Comparison of ENCODE assay signal across 8 cellular contexts in the genomic region with DNA sequence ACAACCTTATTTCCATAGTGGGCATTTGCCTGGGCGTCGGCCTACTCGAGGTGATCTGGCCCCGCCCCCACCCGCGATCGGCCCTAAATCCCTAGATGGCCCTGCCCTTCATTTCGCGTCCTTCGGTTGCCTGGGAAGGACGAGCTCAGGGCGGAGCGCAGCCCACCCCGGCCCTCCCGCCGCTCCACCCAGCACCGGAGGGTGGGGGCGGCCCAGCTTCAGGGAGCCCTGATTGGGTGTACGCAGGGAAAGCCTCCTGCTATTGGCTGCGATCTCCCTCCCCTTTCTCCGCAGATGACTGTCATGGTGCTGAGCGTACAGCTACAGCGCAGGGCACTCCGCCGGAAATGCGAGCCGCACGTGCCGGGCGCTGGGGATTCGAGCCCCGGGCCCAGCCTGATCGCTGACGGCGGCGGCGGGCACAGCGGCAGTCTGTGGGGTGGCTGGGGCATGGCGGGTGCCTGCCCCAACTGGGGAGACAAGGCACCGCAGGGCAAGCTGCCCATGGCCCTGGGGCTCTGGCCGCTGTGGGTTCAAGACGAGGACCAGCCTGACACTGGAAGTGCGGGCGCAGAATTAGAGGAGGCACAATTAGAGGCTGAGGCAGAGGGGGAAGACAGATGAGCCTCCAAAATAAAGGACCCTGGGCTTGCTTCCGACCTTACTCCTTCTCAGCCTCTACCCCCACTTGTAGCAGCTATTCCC. TPM values are rescaled to one million over a fixed set of nuclear protein-coding genes. Genes with fewer than 3 reads are reported as not detected.
DNase-seq lines count a peak whose midpoint lies in the region; ATAC-seq and TF ChIP-seq lines count a peak whose summit lies in the region.

No MANE protein-coding gene starts in this region.

- H3K27ac ChIP-seq in foreskin keratinocyte: no peak overlapping the region

- H3K4me3 Mint-ChIP-seq in natural killer cell treated with Interleukin-12 subunit alpha and Interleukin-12 subunit beta and Interleukin-15 and Interleukin-18, amount 100 ng/mL, for 72 hours: peak overlapping the region; percentile 57
- H3K4me3 Mint-ChIP-seq in activated CD4-positive, alpha-beta T cell treated with anti-CD3 and anti-CD28 coated beads, Interleukin-2, amount 10 ng/mL, durations not matched to agents 7 days and 5 days: no peak overlapping the region

- peaks cover 14% of the 10 kb centered on the region for H3K36me3 Mint-ChIP-seq in natural killer cell treated with Interleukin-12 subunit alpha and Interleukin-12 subunit beta and Interleukin-15 and Interleukin-18, amount 100 ng/mL, for 72 hours
- H3K36me3 Mint-ChIP-seq in activated CD4-positive, alpha-beta T cell treated with anti-CD3 and anti-CD28 coated beads, Interleukin-2, amount 10 ng/mL, durations not matched to agents 7 days and 5 days (ENCODE audit: low read depth): peaks cover 52% of the 10 kb centered on the region

- peaks cover 51 to 60% of the 10 kb centered on the region in 2 donors for H3K4me1 Mint-ChIP-seq in natural killer cell treated with Interleukin-12 subunit alpha and Interleukin-12 subunit beta and Interleukin-15 and Interleukin-18, amount 100 ng/mL, for 72 hours (ENCODE audit: low read depth in 2 of 2)
- peaks cover 48% of the 10 kb centered on the region for H3K4me1 Mint-ChIP-seq in activated CD4-positive, alpha-beta T cell treated with anti-CD3 and anti-CD28 coated beads, Interleukin-2, amount 10 ng/mL, durations not matched to agents 7 days and 5 days

- peak; percentile 46 for DNase-seq in SK-N-DZ (ENCODE audit: low spot score)
- DNase-seq in foreskin keratinocyte: peak; percentile 75 to 90
- no peak for DNase-seq in natural killer cell treated with Interleukin-12 subunit alpha and Interleukin-12 subunit beta and Interleukin-15 and Interleukin-18, amount 100 ng/mL, for 72 hours (ENCODE audit: low spot score)
- DNase-seq in activated CD4-positive, alpha-beta T cell treated with anti-CD3 and anti-CD28 coated beads, Interleukin-2, amount 10 ng/mL, durations not matched to agents 7 days and 5 days: no peak
- no peak for DNase-seq in cortex of kidney (lab: John Stamatoyannopoulos, UW)

- no peak for TF ChIP-seq CTCF in foreskin keratinocyte (conservative IDR thresholded peaks at IDR 0.05)

- peaks cover 4% of the 10 kb centered on the region for H3K4me1 ChIP-seq in foreskin keratinocyte

- ATAC-seq in foreskin keratinocyte (peak; percentile 80), GM18520 (IDR thresholded peaks at IDR 0.05; ENCODE audit: unreplicated experiment) (no peak), HG03025 (IDR thresholded peaks at IDR 0.05; ENCODE audit: low FRiP score, unreplicated experiment) (no peak)
- no peak for ATAC-seq in natural killer cell treated with Interleukin-12 subunit alpha and Interleukin-12 subunit beta and Interleukin-15 and Interleukin-18, amount 100 ng/mL, for 72 hours

- POLR2A ChIA-PET in activated CD4-positive, alpha-beta T cell treated with anti-CD3 and anti-CD28 coated beads, Interleukin-2, amount 10 ng/mL, durations not matched to agents 7 days and 5 days (lab: Charles Lee): no interaction called here

- peak; percentile 3 for TF ChIP-seq POLR2A in GM19193 (IDR thresholded peaks at IDR 0.05; ENCODE audit: extremely low read depth, insufficient read depth, insufficient read length)

- peak overlapping the region; percentile 48 to 90 for H3K27ac Mint-ChIP-seq in natural killer cell treated with Interleukin-12 subunit alpha and Interleukin-12 subunit beta and Interleukin-15 and Interleukin-18, amount 100 ng/mL, for 72 hours
- H3K27ac Mint-ChIP-seq in activated CD4-positive, alpha-beta T cell treated with anti-CD3 and anti-CD28 coated beads, Interleukin-2, amount 10 ng/mL, durations not matched to agents 7 days and 5 days: no peak overlapping the region

- H3K27me3 ChIP-seq in foreskin keratinocyte: peaks cover 14% of the 10 kb centered on the region

- CTCF ChIA-PET in activated CD4-positive, alpha-beta T cell treated with anti-CD3 and anti-CD28 coated beads, Interleukin-2, amount 10 ng/mL, durations not matched to agents 7 days and 5 days (lab: Charles Lee): no interaction called here

- H3K9me3 Mint-ChIP-seq in natural killer cell treated with Interleukin-12 subunit alpha and Interleukin-12 subunit beta and Interleukin-15 and Interleukin-18, amount 100 ng/mL, for 72 hours: no peaks in the 10 kb centered on the region
- H3K9me3 Mint-ChIP-seq in activated CD4-positive, alpha-beta T cell treated with anti-CD3 and anti-CD28 coated beads, Interleukin-2, amount 10 ng/mL, durations not matched to agents 7 days and 5 days: no peaks in the 10 kb centered on the region

- no peaks in the 10 kb centered on the region for H3K27me3 Mint-ChIP-seq in natural killer cell treated with Interleukin-12 subunit alpha and Interleukin-12 subunit beta and Interleukin-15 and Interleukin-18, amount 100 ng/mL, for 72 hours
- no peaks in the 10 kb centered on the region for H3K27me3 Mint-ChIP-seq in activated CD4-positive, alpha-beta T cell treated with anti-CD3 and anti-CD28 coated beads, Interleukin-2, amount 10 ng/mL, durations not matched to agents 7 days and 5 days

RNA-seq across cellular contexts. Expression of a gene that starts 4.3 kb away (rescaled TPM):
- polyA plus RNA-seq in SK-N-DZ (2014; cell fraction: cytosol; rRNA removed): not detected in 2 replicates
- not detected in 2 replicates for polyA plus RNA-seq in SK-N-DZ (2014; cell fraction: nucleus; rRNA removed)
- total RNA-seq in foreskin keratinocyte: not detected in 2 replicates
- polyA plus RNA-seq in foreskin keratinocyte: not detected in 2 replicates
- 100 to 1,000 TPM; 102 to 122 TPM for total RNA-seq in natural killer cell treated with Interleukin-12 subunit alpha and Interleukin-12 subunit beta and Interleukin-15 and Interleukin-18, amount 100 ng/mL, for 72 hours
- 100 to 1,000 TPM; 268 to 352 TPM for total RNA-seq in activated CD4-positive, alpha-beta T cell treated with anti-CD3 and anti-CD28 coated beads, Interleukin-2, amount 10 ng/mL, durations not matched to agents 7 days and 5 days

RNA-seq across cellular contexts. Expression of a gene that starts 14.5 kb away (rescaled TPM):
- polyA plus RNA-seq in SK-N-DZ (2014; cell fraction: cytosol; rRNA removed): 0.05 and 0.13 TPM in 2 replicates
- polyA plus RNA-seq in SK-N-DZ (2014; cell fraction: nucleus; rRNA removed): 0.40 and 0.47 TPM in 2 replicates
- 0.17 TPM in 1 of 2 replicates, not detected in the other for total RNA-seq in foreskin keratinocyte
- polyA plus RNA-seq in foreskin keratinocyte: 0.25 TPM in 1 of 2 replicates, not detected in the other
- total RNA-seq in natural killer cell treated with Interleukin-12 subunit alpha and Interleukin-12 subunit beta and Interleukin-15 and Interleukin-18, amount 100 ng/mL, for 72 hours: 1 to 10 TPM; 4.2 to 5.3 TPM
- total RNA-seq in activated CD4-positive, alpha-beta T cell treated with anti-CD3 and anti-CD28 coated beads, Interleukin-2, amount 10 ng/mL, durations not matched to agents 7 days and 5 days: 1 to 10 TPM; 4.8 to 5.7 TPM

RNA-seq across cellular contexts. Expression of a gene that starts 22.7 kb away (rescaled TPM):
- polyA plus RNA-seq in SK-N-DZ (2014; cell fraction: cytosol; rRNA removed): 20.1 and 28.3 TPM in 2 replicates
- 14.1 and 16.2 TPM in 2 replicates for polyA plus RNA-seq in SK-N-DZ (2014; cell fraction: nucleus; rRNA removed)
- total RNA-seq in foreskin keratinocyte: 26.7 and 34.0 TPM in 2 replicates
- 23.8 and 26.1 TPM in 2 replicates for polyA plus RNA-seq in foreskin keratinocyte
- total RNA-seq in natural killer cell treated with Interleukin-12 subunit alpha and Interleukin-12 subunit beta and Interleukin-15 and Interleukin-18, amount 100 ng/mL, for 72 hours: not detected
- not detected for total RNA-seq in activated CD4-positive, alpha-beta T cell treated with anti-CD3 and anti-CD28 coated beads, Interleukin-2, amount 10 ng/mL, durations not matched to agents 7 days and 5 days

RNA-seq across cellular contexts. Expression of a gene that starts 24.2 kb away (rescaled TPM):
- polyA plus RNA-seq in SK-N-DZ (2014; cell fraction: cytosol; rRNA removed): not detected in 2 replicates
- polyA plus RNA-seq in SK-N-DZ (2014; cell fraction: nucleus; rRNA removed): not detected in 2 replicates
- total RNA-seq in foreskin keratinocyte: 0.25 and 0.31 TPM in 2 replicates
- 0.15 TPM in 1 of 2 replicates, not detected in the other for polyA plus RNA-seq in foreskin keratinocyte
- total RNA-seq in natural killer cell treated with Interleukin-12 subunit alpha and Interleukin-12 subunit beta and Interleukin-15 and Interleukin-18, amount 100 ng/mL, for 72 hours: not detected
- total RNA-seq in activated CD4-positive, alpha-beta T cell treated with anti-CD3 and anti-CD28 coated beads, Interleukin-2, amount 10 ng/mL, durations not matched to agents 7 days and 5 days: not detected

RNA-seq across cellular contexts. Expression of a gene that starts 48.5 kb away (rescaled TPM):
- polyA plus RNA-seq in SK-N-DZ (2014; cell fraction: cytosol; rRNA removed): not detected in 2 replicates
- polyA plus RNA-seq in SK-N-DZ (2014; cell fraction: nucleus; rRNA removed): not detected in 2 replicates
- total RNA-seq in foreskin keratinocyte: not detected in 2 replicates
- polyA plus RNA-seq in foreskin keratinocyte: not detected in 2 replicates
- under 1 TPM in 1 of 2 donors, not detected in 1; 0.56 TPM for total RNA-seq in natural killer cell treated with Interleukin-12 subunit alpha and Interleukin-12 subunit beta and Interleukin-15 and Interleukin-18, amount 100 ng/mL, for 72 hours
- under 1 TPM; 0.45 to 0.85 TPM for total RNA-seq in activated CD4-positive, alpha-beta T cell treated with anti-CD3 and anti-CD28 coated beads, Interleukin-2, amount 10 ng/mL, durations not matched to agents 7 days and 5 days

Comparison
In these comparisons a context has a peak if more than half of its experiments do, and no peak if none do; other contexts are left out.
1. DNase-seq: peak in SK-N-DZ (single experiment) and foreskin keratinocyte (2 of 2); none in natural killer cell treated with Interleukin-12 subunit alpha and Interleukin-12 subunit beta and Interleukin-15 and Interleukin-18, amount 100 ng/mL, for 72 hours (single experiment), activated CD4-positive, alpha-beta T cell treated with anti-CD3 and anti-CD28 coated beads, Interleukin-2, amount 10 ng/mL, durations not matched to agents 7 days and 5 days (single experiment) and cortex of kidney (single experiment).
2. RNA of a gene that starts 4.3 kb away (total RNA-seq): 268 to 352 TPM in activated CD4-positive, alpha-beta T cell treated with anti-CD3 and anti-CD28 coated beads, Interleukin-2, amount 10 ng/mL, durations not matched to agents 7 days and 5 days and 102 to 122 TPM in natural killer cell treated with Interleukin-12 subunit alpha and Interleukin-12 subunit beta and Interleukin-15 and Interleukin-18, amount 100 ng/mL, for 72 hours; not detected in foreskin keratinocyte; every median in the first group is over 100 times any median in the second.
3. RNA of a gene that starts 22.7 kb away (total RNA-seq): 26.7 to 34.0 TPM in foreskin keratinocyte; not detected in natural killer cell treated with Interleukin-12 subunit alpha and Interleukin-12 subunit beta and Interleukin-15 and Interleukin-18, amount 100 ng/mL, for 72 hours and not detected in activated CD4-positive, alpha-beta T cell treated with anti-CD3 and anti-CD28 coated beads, Interleukin-2, amount 10 ng/mL, durations not matched to agents 7 days and 5 days; every median in the first group is over 10 times any median in the second.